28 cellular contexts compared by ENCODE assay signal in the genomic region with DNA sequence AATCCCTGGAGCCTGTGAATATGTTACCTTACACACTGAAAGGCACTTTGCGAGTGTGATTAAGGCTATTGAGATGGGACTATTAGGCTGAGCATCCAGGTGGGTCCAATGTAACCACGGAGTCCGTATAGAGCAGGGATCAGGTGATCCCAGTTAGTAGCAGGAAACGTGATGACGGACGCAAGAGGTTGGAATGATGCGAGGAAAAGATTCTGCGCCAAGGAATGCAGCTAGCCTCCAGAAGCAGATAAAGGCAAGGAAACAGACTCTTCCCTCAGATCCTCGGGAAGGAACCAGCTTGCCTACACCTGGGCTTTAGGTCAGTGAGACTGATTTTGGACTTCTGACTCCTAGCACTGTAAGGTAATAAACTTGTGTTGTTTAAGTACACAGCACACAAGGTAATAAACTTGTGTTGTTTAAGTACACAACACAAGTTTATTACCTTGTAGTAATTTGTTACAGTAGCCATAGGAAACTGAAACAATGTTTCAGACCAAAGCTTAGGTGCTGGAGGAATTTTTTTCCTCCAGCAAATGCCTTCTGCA.
"Had no signal": no experiment of that assay in that cellular context is flagged by ENCODE, and none has a peak within 500 bp of the region (broad histone marks: within the 10 kb centered on the region; RNA-seq: fewer than 3 reads in every experiment).

No MANE protein-coding gene starts in this region.

- DNase-seq: activated CD4-positive, alpha-beta memory T cell treated with anti-CD3 and anti-CD28 coated beads for 36 hours; activated CD4-positive, alpha-beta T cell treated with anti-CD3 and anti-CD28 coated beads for 36 hours; activated CD4-positive, alpha-beta T cell treated with anti-CD3 and anti-CD28 coated beads, Interleukin-2, amount 10 ng/mL, durations not matched to agents 24 days and 14 days; activated CD4-positive, CD25-positive, alpha-beta regulatory T cell; activated CD4-positive, CD25-positive, alpha-beta regulatory T cell treated with anti-CD3 and anti-CD28 coated beads, Interleukin-2, amount 50 U/mL, for 72 hours; activated CD8-positive, alpha-beta memory T cell treated with anti-CD3 and anti-CD28 coated beads, Interleukin-2, amount 10 ng/mL, durations not matched to agents 7 days and 5 days; activated CD8-positive, alpha-beta memory T cell treated with anti-CD3 and anti-CD28 coated beads, Interleukin-2, amount 50 U/mL, for 4 hours; activated CD8-positive, alpha-beta T cell treated with anti-CD3 and anti-CD28 coated beads, Interleukin-2, amount 10 ng/mL, durations not matched to agents 7 days and 5 days; activated gamma-delta T cell; activated naive CD4-positive, alpha-beta T cell; activated naive CD4-positive, alpha-beta T cell treated with anti-CD3 and anti-CD28 coated beads, Interleukin-2, amount 10 ng/mL, durations not matched to agents 7 days and 5 days; activated naive CD8-positive, alpha-beta T cell treated with anti-CD3 and anti-CD28 coated beads, Interleukin-2, amount 10 ng/mL, durations not matched to agents 7 days and 5 days; activated T-cell treated with anti-CD3 and anti-CD28 coated beads, Interleukin-2, amount 50 U/mL, for 1 hour; activated T-cell treated with anti-CD3 and anti-CD28 coated beads, Interleukin-2, amount 50 U/mL, for 48 hours; dorsolateral prefrontal cortex; effector memory CD4-positive, alpha-beta T cell; endodermal cell; foreskin fibroblast; T-helper 1 cell; T-helper 17 cell; T1000 had no signal

- H3K4me1 Mint-ChIP-seq: activated CD4-positive, alpha-beta T cell treated with anti-CD3 and anti-CD28 coated beads, Interleukin-2, amount 10 ng/mL, durations not matched to agents 24 days and 14 days; activated CD8-positive, alpha-beta memory T cell treated with anti-CD3 and anti-CD28 coated beads, Interleukin-2, amount 10 ng/mL, durations not matched to agents 7 days and 5 days; activated naive CD4-positive, alpha-beta T cell treated with anti-CD3 and anti-CD28 coated beads, Interleukin-2, amount 10 ng/mL, durations not matched to agents 7 days and 5 days; activated naive CD8-positive, alpha-beta T cell treated with anti-CD3 and anti-CD28 coated beads, Interleukin-2, amount 10 ng/mL, durations not matched to agents 7 days and 5 days; central memory CD8-positive, alpha-beta T cell had no signal

- H3K36me3 Mint-ChIP-seq: activated CD4-positive, alpha-beta memory T cell treated with anti-CD3 and anti-CD28 coated beads for 36 hours; activated CD8-positive, alpha-beta memory T cell treated with anti-CD3 and anti-CD28 coated beads, Interleukin-2, amount 10 ng/mL, durations not matched to agents 7 days and 5 days; activated naive CD4-positive, alpha-beta T cell treated with anti-CD3 and anti-CD28 coated beads, Interleukin-2, amount 10 ng/mL, durations not matched to agents 7 days and 5 days; activated naive CD4-positive, alpha-beta T cell treated with anti-CD3 and anti-CD28 coated beads, Interleukin-2, amount 50 U/mL, for 72 hours; brain had no signal

- H3K27me3 Mint-ChIP-seq: activated CD4-positive, alpha-beta memory T cell treated with anti-CD3 and anti-CD28 coated beads for 36 hours; activated CD4-positive, alpha-beta T cell treated with anti-CD3 and anti-CD28 coated beads for 36 hours; activated CD4-positive, alpha-beta T cell treated with anti-CD3 and anti-CD28 coated beads, Interleukin-2, amount 10 ng/mL, durations not matched to agents 24 days and 14 days; activated CD8-positive, alpha-beta memory T cell treated with anti-CD3 and anti-CD28 coated beads, Interleukin-2, amount 10 ng/mL, durations not matched to agents 7 days and 5 days; activated naive CD4-positive, alpha-beta T cell treated with anti-CD3 and anti-CD28 coated beads, Interleukin-2, amount 10 ng/mL, durations not matched to agents 7 days and 5 days; activated naive CD8-positive, alpha-beta T cell treated with anti-CD3 and anti-CD28 coated beads, Interleukin-2, amount 10 ng/mL, durations not matched to agents 7 days and 5 days; central memory CD8-positive, alpha-beta T cell; dendritic cell treated with granulocyte-macrophage colony-stimulating factor and Interleukin-4, amounts not matched to agents 40 ng/mL and 50 ng/mL, for 4 days; T-helper 17 cell had no signal

- ATAC-seq: activated CD4-positive, alpha-beta T cell treated with anti-CD3 and anti-CD28 coated beads for 36 hours; activated CD8-positive, alpha-beta memory T cell treated with anti-CD3 and anti-CD28 coated beads, Interleukin-2, amount 10 ng/mL, durations not matched to agents 7 days and 5 days; activated CD8-positive, alpha-beta T cell treated with anti-CD3 and anti-CD28 coated beads, Interleukin-2, amount 10 ng/mL, durations not matched to agents 7 days and 5 days; activated naive CD4-positive, alpha-beta T cell treated with anti-CD3 and anti-CD28 coated beads, Interleukin-2, amount 50 U/mL, for 72 hours; esophagus mucosa; T-helper 17 cell had no signal

- H3K4me3 Mint-ChIP-seq: activated CD4-positive, alpha-beta memory T cell treated with anti-CD3 and anti-CD28 coated beads for 36 hours; activated CD4-positive, alpha-beta T cell treated with anti-CD3 and anti-CD28 coated beads for 36 hours; activated CD4-positive, alpha-beta T cell treated with anti-CD3 and anti-CD28 coated beads, Interleukin-2, amount 10 ng/mL, durations not matched to agents 24 days and 14 days; activated CD8-positive, alpha-beta memory T cell treated with anti-CD3 and anti-CD28 coated beads, Interleukin-2, amount 10 ng/mL, durations not matched to agents 7 days and 5 days; activated CD8-positive, alpha-beta T cell treated with anti-CD3 and anti-CD28 coated beads, Interleukin-2, amount 10 ng/mL, durations not matched to agents 7 days and 5 days; activated naive CD4-positive, alpha-beta T cell treated with anti-CD3 and anti-CD28 coated beads, Interleukin-2, amount 10 ng/mL, durations not matched to agents 7 days and 5 days; activated naive CD8-positive, alpha-beta T cell treated with anti-CD3 and anti-CD28 coated beads, Interleukin-2, amount 10 ng/mL, durations not matched to agents 7 days and 5 days; activated T-helper 1 cell treated with anti-CD3 and anti-CD28 coated beads, Interleukin-12 subunit alpha, Interleukin-12 subunit beta, Interleukin-2, Interleukin-4 antibody, amounts not matched to agents 30 ng/mL and 10 ng/mL and 1 ng/mL, durations not matched to agents 14 hours and 24 hours and 36 hours; brain; central memory CD8-positive, alpha-beta T cell; dendritic cell treated with granulocyte-macrophage colony-stimulating factor and Interleukin-4, amounts not matched to agents 40 ng/mL and 50 ng/mL, for 4 days; endodermal cell; T-helper 17 cell; T-helper 2 cell treated with Interferon-gamma antibody and Interleukin-4, amounts not matched to agents 5 μg/mL and 100 μg/mL, for 36 hours had no signal

- H3K27ac Mint-ChIP-seq: activated CD4-positive, alpha-beta memory T cell treated with anti-CD3 and anti-CD28 coated beads for 36 hours; activated CD4-positive, alpha-beta T cell treated with anti-CD3 and anti-CD28 coated beads for 36 hours; activated CD4-positive, alpha-beta T cell treated with anti-CD3 and anti-CD28 coated beads, Interleukin-2, amount 10 ng/mL, durations not matched to agents 24 days and 14 days; activated CD8-positive, alpha-beta memory T cell treated with anti-CD3 and anti-CD28 coated beads, Interleukin-2, amount 10 ng/mL, durations not matched to agents 7 days and 5 days; activated CD8-positive, alpha-beta T cell treated with anti-CD3 and anti-CD28 coated beads, Interleukin-2, amount 10 ng/mL, durations not matched to agents 7 days and 5 days; activated naive CD4-positive, alpha-beta T cell treated with anti-CD3 and anti-CD28 coated beads, Interleukin-2, amount 10 ng/mL, durations not matched to agents 7 days and 5 days; activated naive CD4-positive, alpha-beta T cell treated with anti-CD3 and anti-CD28 coated beads, Interleukin-2, amount 50 U/mL, for 72 hours; activated naive CD8-positive, alpha-beta T cell treated with anti-CD3 and anti-CD28 coated beads, Interleukin-2, amount 10 ng/mL, durations not matched to agents 7 days and 5 days; activated T-helper 1 cell treated with anti-CD3 and anti-CD28 coated beads, Interleukin-12 subunit alpha, Interleukin-12 subunit beta, Interleukin-2, Interleukin-4 antibody, amounts not matched to agents 30 ng/mL and 10 ng/mL and 1 ng/mL, durations not matched to agents 14 hours and 24 hours and 36 hours; dendritic cell treated with granulocyte-macrophage colony-stimulating factor and Interleukin-4, amounts not matched to agents 40 ng/mL and 50 ng/mL, for 4 days; endodermal cell; T-helper 17 cell; T-helper 2 cell treated with Interferon-gamma antibody and Interleukin-4, amounts not matched to agents 5 μg/mL and 100 μg/mL, for 36 hours had no signal

- H3K9me3 Mint-ChIP-seq: activated CD4-positive, alpha-beta memory T cell treated with anti-CD3 and anti-CD28 coated beads for 36 hours; activated naive CD4-positive, alpha-beta T cell treated with anti-CD3 and anti-CD28 coated beads, Interleukin-2, amount 10 ng/mL, durations not matched to agents 7 days and 5 days; central memory CD8-positive, alpha-beta T cell; dendritic cell treated with granulocyte-macrophage colony-stimulating factor and Interleukin-4, amounts not matched to agents 40 ng/mL and 50 ng/mL, for 4 days; endodermal cell; T-helper 2 cell treated with Interferon-gamma antibody and Interleukin-4, amounts not matched to agents 5 μg/mL and 100 μg/mL, for 36 hours had no signal
